In genomic region chr2:112163541-112163981, GRCh38 we compare ENCODE assay signal across 1 cellular context.
TF ChIP-seq lines count a peak whose summit lies in the region.

No MANE protein-coding gene starts in this region.

TF ChIP-seq in HEK293T, 16 proteins besides CTCF, POLR2A, EP300 and RAD21:
- TF ChIP-seq LEF1 (IDR thresholded peaks at IDR 0.05; ENCODE audit: borderline replicate concordance) (no peak), FOXA1 (IDR thresholded peaks at IDR 0.05) (no peak), FOXM1 (IDR thresholded peaks at IDR 0.05; ENCODE audit: borderline replicate concordance) (no peak), ELF4 (IDR thresholded peaks at IDR 0.05) (no peak), SP1 (IDR thresholded peaks at IDR 0.05) (no peak), L3MBTL2 (conservative IDR thresholded peaks at IDR 0.05) (no peak), CTBP1 (IDR thresholded peaks at IDR 0.05; ENCODE audit: borderline replicate concordance) (no peak), TARDBP (IDR thresholded peaks at IDR 0.05) (no peak), NFRKB (IDR thresholded peaks at IDR 0.05) (no peak), ARNT (IDR thresholded peaks at IDR 0.05) (no peak), ZNF384 (IDR thresholded peaks at IDR 0.05) (no peak), BHLHE40 (IDR thresholded peaks at IDR 0.05; ENCODE audit: borderline replicate concordance) (no peak), SUZ12 (IDR thresholded peaks at IDR 0.05) (no peak), FOXK2 (IDR thresholded peaks at IDR 0.05) (no peak), HDGF (IDR thresholded peaks at IDR 0.05; ENCODE audit: borderline replicate concordance) (no peak)
- TF ChIP-seq, protein P1, sequence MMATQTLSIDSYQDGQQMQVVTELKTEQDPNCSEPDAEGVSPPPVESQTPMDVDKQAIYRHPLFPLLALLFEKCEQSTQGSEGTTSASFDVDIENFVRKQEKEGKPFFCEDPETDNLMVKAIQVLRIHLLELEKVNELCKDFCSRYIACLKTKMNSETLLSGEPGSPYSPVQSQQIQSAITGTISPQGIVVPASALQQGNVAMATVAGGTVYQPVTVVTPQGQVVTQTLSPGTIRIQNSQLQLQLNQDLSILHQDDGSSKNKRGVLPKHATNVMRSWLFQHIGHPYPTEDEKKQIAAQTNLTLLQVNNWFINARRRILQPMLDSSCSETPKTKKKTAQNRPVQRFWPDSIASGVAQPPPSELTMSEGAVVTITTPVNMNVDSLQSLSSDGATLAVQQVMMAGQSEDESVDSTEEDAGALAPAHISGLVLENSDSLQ (IDR thresholded peaks at IDR 0.05), result no peak
